ENCODE assay signal across 25 cellular contexts in genomic region chr1:65190229-65190628, GRCh38. TPM values are rescaled to one million over a fixed set of nuclear protein-coding genes. Genes with fewer than 3 reads are reported as not detected.
"Had no signal": no experiment of that assay in that cellular context is flagged by ENCODE, and none has a peak within 500 bp of the region (broad histone marks: within the 10 kb centered on the region; RNA-seq: fewer than 3 reads in every experiment).

No MANE protein-coding gene starts in this region.

- H3K4me2 ChIP-seq: hepatocyte had no signal

- H3K36me3 Mint-ChIP-seq: stimulated activated naive B cell treated with anti-CD40 and anti-IgM and Interleukin-4, amounts not matched to agents 10 μg/mL and 1 μg/mL and 100 μg/mL, for 72 hours had no signal

- H3K36me3 ChIP-seq: ovary, spleen, thyroid gland, vagina had no signal

- DNase-seq: cortex of kidney; dorsolateral prefrontal cortex; effector CD8-positive, alpha-beta T cell; foreskin keratinocyte; heart left ventricle; kidney; naive thymus-derived CD8-positive, alpha-beta T cell; nephron progenitor cell; nucleus accumbens; ovary; posterior cingulate gyrus; psoas muscle; right cardiac atrium; sigmoid colon; spleen; stimulated activated CD4-positive, alpha-beta T cell treated with anti-CD3 and anti-CD28 coated beads, Interleukin-2, amount 100 ng/mL, for 48 hours; stimulated activated naive B cell treated with anti-CD40 and anti-IgM and Interleukin-4, amounts not matched to agents 10 μg/mL and 1 μg/mL and 100 μg/mL, for 72 hours; thyroid gland; trophoblast cell had no signal

- H3K4me1 Mint-ChIP-seq: naive thymus-derived CD8-positive, alpha-beta T cell; nephron progenitor cell had no signal

- H3K4me3 Mint-ChIP-seq: naive thymus-derived CD8-positive, alpha-beta T cell; nephron progenitor cell; stimulated activated naive B cell treated with anti-CD40 and anti-IgM and Interleukin-4, amounts not matched to agents 10 μg/mL and 1 μg/mL and 100 μg/mL, for 72 hours; stimulated activated naive CD8-positive, alpha-beta T cell treated with anti-CD3 and anti-CD28 coated beads, Interleukin-15, Interleukin-2, amounts not matched to agents 100 ng/mL and 50 ng/mL, for 24 hours had no signal

- H3K4me3 ChIP-seq: dorsolateral prefrontal cortex, esophagus muscularis mucosa, gastroesophageal sphincter, heart left ventricle, hepatocyte, ovary, psoas muscle, sigmoid colon, spleen, suprapubic skin, thyroid gland, vagina had no signal

- H2AFZ ChIP-seq: hepatocyte had no signal

- H3K27ac ChIP-seq: dorsolateral prefrontal cortex, esophagus muscularis mucosa, foreskin keratinocyte, gastroesophageal sphincter, hepatocyte, ovary, psoas muscle, sigmoid colon, spleen, suprapubic skin, thyroid gland, vagina had no signal

- H3K27me3 Mint-ChIP-seq: stimulated activated naive B cell treated with anti-CD40 and anti-IgM and Interleukin-4, amounts not matched to agents 10 μg/mL and 1 μg/mL and 100 μg/mL, for 72 hours; stimulated activated naive CD8-positive, alpha-beta T cell treated with anti-CD3 and anti-CD28 coated beads, Interleukin-15, Interleukin-2, amounts not matched to agents 100 ng/mL and 50 ng/mL, for 24 hours had no signal

- H3K9me3 ChIP-seq: esophagus muscularis mucosa, gastroesophageal sphincter, heart left ventricle, ovary, psoas muscle, sigmoid colon, suprapubic skin, thyroid gland, vagina had no signal

- H3K27me3 ChIP-seq: dorsolateral prefrontal cortex, esophagus muscularis mucosa, foreskin keratinocyte, gastroesophageal sphincter, heart left ventricle, hepatocyte, ovary, sigmoid colon, spleen, suprapubic skin, thyroid gland, vagina had no signal

- H3K9me3 Mint-ChIP-seq: naive thymus-derived CD8-positive, alpha-beta T cell; nephron progenitor cell; stimulated activated naive B cell treated with anti-CD40 and anti-IgM and Interleukin-4, amounts not matched to agents 10 μg/mL and 1 μg/mL and 100 μg/mL, for 72 hours; stimulated activated naive CD8-positive, alpha-beta T cell treated with anti-CD3 and anti-CD28 coated beads, Interleukin-15, Interleukin-2, amounts not matched to agents 100 ng/mL and 50 ng/mL, for 24 hours had no signal

- H3K27ac Mint-ChIP-seq: naive thymus-derived CD8-positive, alpha-beta T cell; nephron progenitor cell; stimulated activated naive B cell treated with anti-CD40 and anti-IgM and Interleukin-4, amounts not matched to agents 10 μg/mL and 1 μg/mL and 100 μg/mL, for 72 hours; stimulated activated naive CD8-positive, alpha-beta T cell treated with anti-CD3 and anti-CD28 coated beads, Interleukin-15, Interleukin-2, amounts not matched to agents 100 ng/mL and 50 ng/mL, for 24 hours had no signal

- H3K4me1 ChIP-seq: psoas muscle, spleen, thyroid gland, vagina had no signal

RNA-seq across cellular contexts. Expression of gene AK4, which starts 42.2 kb away (rescaled TPM):
- polyA plus RNA-seq: naive thymus-derived CD8-positive, alpha-beta T cell had no signal
